Comparison of ENCODE assay signal across 27 cellular contexts in genomic region chr9:121790841-121791240, GRCh38.
"Had no signal": no experiment of that assay in that cellular context is flagged by ENCODE, and none has a peak within 500 bp of the region (broad histone marks: within the 10 kb centered on the region; RNA-seq: fewer than 3 reads in every experiment).

No MANE protein-coding gene starts in this region.

- H3K4me3 ChIP-seq: stomach, suprapubic skin, testis, thoracic aorta, thyroid gland, tibial artery, tibial nerve, transverse colon, upper lobe of left lung, upper lobe of right lung, uterus, vagina had no signal

- H3K27ac ChIP-seq: stomach, suprapubic skin, testis, thoracic aorta, thyroid gland, tibial artery, tibial nerve, transverse colon, upper lobe of left lung, upper lobe of right lung, uterus, vagina had no signal

- FAIRE-seq: urothelium cell line had no signal

- H3K9me3 ChIP-seq: stomach, suprapubic skin, testis, thoracic aorta, thyroid gland, tibial artery, tibial nerve, transverse colon, upper lobe of left lung, upper lobe of right lung, uterus, vagina had no signal

- H3K36me3 ChIP-seq: suprapubic skin, thyroid gland, transverse colon, upper lobe of right lung, uterus, vagina had no signal

- H3K4me1 ChIP-seq: stomach, suprapubic skin, testis, thyroid gland, tibial artery, tibial nerve, transverse colon, upper lobe of right lung, uterus, vagina had no signal

- ATAC-seq: stimulated activated effector memory CD8-positive, alpha-beta T cell treated with anti-CD3 and anti-CD28 coated beads, Interleukin-12 subunit alpha, Interleukin-12 subunit beta, amount 100 ng/mL, for 72 hours; stimulated activated memory B cell treated with anti-CD40 and anti-IgM and Interleukin-4, amounts not matched to agents 10 μg/mL and 1 μg/mL and 100 μg/mL, for 72 hours; stimulated activated naive B cell treated with anti-CD40 and anti-IgM and Interleukin-4, amounts not matched to agents 10 μg/mL and 1 μg/mL and 100 μg/mL, for 72 hours; stimulated activated naive CD8-positive, alpha-beta T cell treated with anti-CD3 and anti-CD28 coated beads, Interleukin-15, amount 100 ng/mL, for 72 hours; stimulated activated naive CD8-positive, alpha-beta T cell treated with anti-CD3 and anti-CD28 coated beads, Interleukin-15, Interleukin-2, amounts not matched to agents 100 U/mL and 50 U/mL, for 24 hours; upper lobe of right lung had no signal

- DNase-seq: stimulated activated CD4-positive, alpha-beta T cell treated with anti-CD3 and anti-CD28 coated beads, Interleukin-2, amount 100 ng/mL, for 48 hours; stimulated activated CD4-positive, alpha-beta T cell treated with anti-CD3 and anti-CD28 coated beads, Interleukin-4, amount 100 ng/mL, for 1 hour; stimulated activated CD4-positive, alpha-beta T cell treated with anti-CD3 and anti-CD28 coated beads, Interleukin-4, amount 100 ng/mL, for 24 hours; stimulated activated CD4-positive, alpha-beta T cell treated with anti-CD3 and anti-CD28 coated beads, Interleukin-4, amount 100 ng/mL, for 4 hours; stimulated activated CD8-positive, alpha-beta memory T cell treated with anti-CD3 and anti-CD28 coated beads, Interleukin-4, amount 100 ng/mL, for 48 hours; stimulated activated naive B cell treated with anti-CD40 and anti-IgM and Interleukin-4, amounts not matched to agents 10 μg/mL and 1 μg/mL and 100 μg/mL, for 72 hours; stimulated activated naive CD4-positive, alpha-beta T cell; stimulated activated naive CD4-positive, alpha-beta T cell treated with Interleukin-2 at 50 U/mL for 16 hours; stimulated activated naive CD8-positive, alpha-beta T cell treated with anti-CD3 and anti-CD28 coated beads, Interleukin-15, amount 100 ng/mL, for 72 hours; stimulated activated naive CD8-positive, alpha-beta T cell treated with anti-CD3 and anti-CD28 coated beads, Interleukin-15, Interleukin-2, amounts not matched to agents 100 U/mL and 50 U/mL, for 24 hours; stomach; substantia nigra; thyroid gland; tibial artery; transverse colon; trophoblast cell; upper lobe of left lung; upper lobe of right lung; uterus had no signal

- H3K27me3 ChIP-seq: stomach, suprapubic skin, testis, thyroid gland, tibial artery, tibial nerve, transverse colon, upper lobe of left lung, upper lobe of right lung, uterus, vagina had no signal
